8 cellular contexts compared by ENCODE assay signal in genomic region chr12:119668315-119668651, GRCh38. TPM values are rescaled to one million over a fixed set of nuclear protein-coding genes. Genes with fewer than 3 reads are reported as not detected.
A peak's percentile ranks its signal among the peaks of the same experiment; 100 is the strongest.
DNase-seq lines count a peak whose midpoint lies in the region; ATAC-seq and TF ChIP-seq lines count a peak whose summit lies in the region.

No MANE protein-coding gene starts in this region.

- TF ChIP-seq EP300 in stomach (IDR thresholded peaks at IDR 0.05): no peak

- DNase-seq in cardiac muscle cell (ENCODE audit: low read depth in 1 of 2, low spot score in 1 of 2) (no peak), Right ventricle myocardium superior (no peak), stomach (no peak), HEK293T (ENCODE audit: extremely low spot score) (no peak), OCI-M1 (lab: John Stamatoyannopoulos, UW) (no peak), GF-D8 (lab: John Stamatoyannopoulos, UW) (no peak)
- DNase-seq in activated T-helper 1 cell treated with anti-CD3 and anti-CD28 coated beads, Interleukin-12 subunit alpha, Interleukin-12 subunit beta, Interleukin-2, Interleukin-4 antibody, amounts not matched to agents 30 ng/mL and 10 ng/mL and 1 ng/mL, durations not matched to agents 14 hours and 24 hours and 36 hours (ENCODE audit: low spot score): no peak

- H3K4me1 ChIP-seq in cardiac muscle cell (ENCODE audit: low read depth) (peaks cover 4% of the 10 kb centered on the region), stomach (peaks cover 22 to 69% (median 52%) of the 10 kb centered on the region in 4 donors)

- TF ChIP-seq CTCF in cardiac muscle cell (IDR thresholded peaks at IDR 0.05; ENCODE audit: low read depth, low read length) (no peak), stomach (IDR thresholded peaks at IDR 0.05) (no peak)

- CTCF ChIA-PET in HEK293T (lab: Yijun Ruan, JAX): interaction anchor here (0.7 kb wide), 2 partner anchors 8 to 133 kb away, joined by 3 read pairs; no protein-coding TSS in a partner anchor

- H3K9me3 Mint-ChIP-seq in activated T-helper 1 cell treated with anti-CD3 and anti-CD28 coated beads, Interleukin-12 subunit alpha, Interleukin-12 subunit beta, Interleukin-2, Interleukin-4 antibody, amounts not matched to agents 30 ng/mL and 10 ng/mL and 1 ng/mL, durations not matched to agents 14 hours and 24 hours and 36 hours: no peaks in the 10 kb centered on the region

- TF ChIP-seq POLR2A in stomach (IDR thresholded peaks at IDR 0.05): no peak

- H3K36me3 Mint-ChIP-seq in activated T-helper 1 cell treated with anti-CD3 and anti-CD28 coated beads, Interleukin-12 subunit alpha, Interleukin-12 subunit beta, Interleukin-2, Interleukin-4 antibody, amounts not matched to agents 30 ng/mL and 10 ng/mL and 1 ng/mL, durations not matched to agents 14 hours and 24 hours and 36 hours (ENCODE audit: low read depth): peaks cover 37% of the 10 kb centered on the region

- intact Hi-C loops in Right ventricle myocardium superior (cut with DNase I) (loop anchor here (10.0 kb wide), 1 partner anchor 117 kb away; no protein-coding TSS in a partner anchor), stomach (cut with DNase I; ENCODE audit: low total_unique reads) (no loop called here)
- intact Hi-C loops in activated T-helper 1 cell treated with anti-CD3 and anti-CD28 coated beads, Interleukin-12 subunit alpha, Interleukin-12 subunit beta, Interleukin-2, Interleukin-4 antibody, amounts not matched to agents 30 ng/mL and 10 ng/mL and 1 ng/mL, durations not matched to agents 14 hours and 24 hours and 36 hours (cut with micrococcal nuclease): loop anchor here (5.0 kb wide), 3 partner anchors 209 to 1296 kb away; partner anchors contain the start of genes CIT and TAOK3

- H3K9me3 ChIP-seq in cardiac muscle cell (ENCODE audit: low read depth): no peaks in the 10 kb centered on the region
- no peaks in the 10 kb centered on the region for H3K9me3 ChIP-seq in iPS-18c (ENCODE audit: control insufficient read depth, insufficient read depth, low read length)
- H3K9me3 ChIP-seq in stomach: no peaks in the 10 kb centered on the region

- H3K27me3 Mint-ChIP-seq in activated T-helper 1 cell treated with anti-CD3 and anti-CD28 coated beads, Interleukin-12 subunit alpha, Interleukin-12 subunit beta, Interleukin-2, Interleukin-4 antibody, amounts not matched to agents 30 ng/mL and 10 ng/mL and 1 ng/mL, durations not matched to agents 14 hours and 24 hours and 36 hours (ENCODE audit: insufficient read depth): no peaks in the 10 kb centered on the region

- POLR2A ChIA-PET in HEK293T (lab: Yijun Ruan, JAX): interaction anchor here (0.9 kb wide), 1 partner anchor 9 kb away, joined by 3 read pairs; no protein-coding TSS in a partner anchor

- no peak for ATAC-seq in Right ventricle myocardium superior (ENCODE audit: poor library complexity)

- H3K36me3 ChIP-seq in cardiac muscle cell (peaks cover 17% of the 10 kb centered on the region), stomach (peaks cover 9 to 33% (median 27%) of the 10 kb centered on the region in 4 donors)

- peak overlapping the region; percentile 95 for H3K4me3 Mint-ChIP-seq in activated T-helper 1 cell treated with anti-CD3 and anti-CD28 coated beads, Interleukin-12 subunit alpha, Interleukin-12 subunit beta, Interleukin-2, Interleukin-4 antibody, amounts not matched to agents 30 ng/mL and 10 ng/mL and 1 ng/mL, durations not matched to agents 14 hours and 24 hours and 36 hours

- H3K27me3 ChIP-seq in cardiac muscle cell (no peaks in the 10 kb centered on the region), stomach (no peaks in the 10 kb centered on the region)

- H3K4me3 ChIP-seq in cardiac muscle cell: peak overlapping the region; percentile 84
- H3K4me3 ChIP-seq in iPS-18c (ENCODE audit: insufficient read depth, low read depth, low read length): peak overlapping the region; percentile 68
- H3K4me3 ChIP-seq in stomach: peak overlapping the region; percentile 71 to 91 (median 84)

- H3K27ac ChIP-seq in cardiac muscle cell: peak overlapping the region; percentile 84
- peak overlapping the region; percentile 96 to 99 (median 98) for H3K27ac ChIP-seq in stomach

- 1 to 2% (median 1%) methylated on average over 12 to 14 of the region's 14 CpGs for WGBS in stomach, 5 donors

- peaks cover 55% of the 10 kb centered on the region for H3K4me1 Mint-ChIP-seq in activated T-helper 1 cell treated with anti-CD3 and anti-CD28 coated beads, Interleukin-12 subunit alpha, Interleukin-12 subunit beta, Interleukin-2, Interleukin-4 antibody, amounts not matched to agents 30 ng/mL and 10 ng/mL and 1 ng/mL, durations not matched to agents 14 hours and 24 hours and 36 hours (ENCODE audit: low read depth)

- peak overlapping the region; percentile 82 for H3K27ac Mint-ChIP-seq in activated T-helper 1 cell treated with anti-CD3 and anti-CD28 coated beads, Interleukin-12 subunit alpha, Interleukin-12 subunit beta, Interleukin-2, Interleukin-4 antibody, amounts not matched to agents 30 ng/mL and 10 ng/mL and 1 ng/mL, durations not matched to agents 14 hours and 24 hours and 36 hours

TF ChIP-seq in HEK293T, 16 proteins besides CTCF, POLR2A, EP300 and RAD21:
- no peak for TF ChIP-seq HDGF (IDR thresholded peaks at IDR 0.05; ENCODE audit: borderline replicate concordance)
- TF ChIP-seq BHLHE40 (IDR thresholded peaks at IDR 0.05; ENCODE audit: borderline replicate concordance): no peak
- no peak for TF ChIP-seq TARDBP (IDR thresholded peaks at IDR 0.05)
- TF ChIP-seq FOXA1 (IDR thresholded peaks at IDR 0.05): no peak
- TF ChIP-seq FOXM1 (IDR thresholded peaks at IDR 0.05; ENCODE audit: borderline replicate concordance): no peak
- no peak for TF ChIP-seq ZNF384 (IDR thresholded peaks at IDR 0.05)
- no peak for TF ChIP-seq L3MBTL2 (conservative IDR thresholded peaks at IDR 0.05)
- no peak for TF ChIP-seq ELF4 (IDR thresholded peaks at IDR 0.05)
- TF ChIP-seq SP1 (IDR thresholded peaks at IDR 0.05): no peak
- TF ChIP-seq ARNT (IDR thresholded peaks at IDR 0.05): no peak
- TF ChIP-seq NFRKB (IDR thresholded peaks at IDR 0.05): no peak

RNA-seq across cellular contexts. Expression of gene PRKAB1, which starts 0.3 kb away (rescaled TPM):
- total RNA-seq in cardiac muscle cell: 35.1 and 184 TPM in 2 replicates
- polyA plus RNA-seq in cardiac muscle cell: 35.8 and 52.6 TPM in 2 replicates
- 9.3 TPM for total RNA-seq in Right ventricle myocardium superior
- total RNA-seq in activated T-helper 1 cell treated with anti-CD3 and anti-CD28 coated beads, Interleukin-12 subunit alpha, Interleukin-12 subunit beta, Interleukin-2, Interleukin-4 antibody, amounts not matched to agents 30 ng/mL and 10 ng/mL and 1 ng/mL, durations not matched to agents 14 hours and 24 hours and 36 hours: 30.3 and 33.7 TPM in 2 replicates
- total RNA-seq in stomach: 100 to 1,000 TPM in 1 of 5 donors, 10 to 100 TPM in 4; 22.6 to 143 (median 53.6) TPM
- 10 to 100 TPM; 30.7 to 53.6 (median 45.8) TPM for polyA plus RNA-seq in stomach
